23 cellular contexts compared by ENCODE assay signal in genomic region chr1:180080439-180080838, GRCh38.
DNase-seq lines count a peak whose midpoint lies in the region; ATAC-seq and TF ChIP-seq lines count a peak whose summit lies in the region.
"Had no signal": no experiment of that assay in that cellular context is flagged by ENCODE, and none has a peak within 500 bp of the region (broad histone marks: within the 10 kb centered on the region; RNA-seq: fewer than 3 reads in every experiment).

No MANE protein-coding gene starts in this region.

- H3K4me3 Mint-ChIP-seq in activated CD4-positive, alpha-beta T cell treated with anti-CD3 and anti-CD28 coated beads for 36 hours = no peak overlapping the region
- H3K4me3 Mint-ChIP-seq in activated CD4-positive, alpha-beta T cell treated with anti-CD3 and anti-CD28 coated beads, Interleukin-2, amount 10 ng/mL, durations not matched to agents 7 days and 5 days = no peak overlapping the region
- H3K4me3 Mint-ChIP-seq: nephron, type B pancreatic cell had no signal

- intact Hi-C loops in activated CD4-positive, alpha-beta T cell treated with anti-CD3 and anti-CD28 coated beads for 36 hours (cut with DNase I, micrococcal nuclease) = loop anchor here in 1 of 2 experiments (5.0 kb wide), 1 partner anchor 97 kb away; no protein-coding TSS in a partner anchor
- intact Hi-C loops in left colon (cut with DNase I, micrococcal nuclease) = no loop called here
- intact Hi-C loops in esophagus muscularis mucosa (cut with DNase I) = loop anchor here (10.0 kb wide), 1 partner anchor 186 kb away; no protein-coding TSS in a partner anchor

- no peaks in the 10 kb centered on the region for H3K4me1 ChIP-seq in esophagus muscularis mucosa
- H3K4me1 ChIP-seq: BLaER1, Caco-2, parathyroid adenoma had no signal

- 86% methylated on average over 1 of the region's 1 CpG for WGBS in esophagus muscularis mucosa

- ATAC-seq in activated CD4-positive, alpha-beta T cell treated with anti-CD3 and anti-CD28 coated beads for 36 hours = peak; percentile 84
- peak; percentile 73 for ATAC-seq in left colon
- ATAC-seq: sciatic nerve had no signal

- H3K36me3 ChIP-seq in esophagus muscularis mucosa = peaks cover 34 to 94% (median 73%) of the 10 kb centered on the region in 4 donors

- H3K27ac Mint-ChIP-seq in activated CD4-positive, alpha-beta T cell treated with anti-CD3 and anti-CD28 coated beads for 36 hours = no peak overlapping the region
- no peak overlapping the region for H3K27ac Mint-ChIP-seq in activated CD4-positive, alpha-beta T cell treated with anti-CD3 and anti-CD28 coated beads, Interleukin-2, amount 10 ng/mL, durations not matched to agents 7 days and 5 days
- H3K27ac Mint-ChIP-seq: nephron, type B pancreatic cell had no signal

- no peaks in the 10 kb centered on the region for H3K27me3 ChIP-seq in esophagus muscularis mucosa
- H3K27me3 ChIP-seq: BLaER1, hepatocyte had no signal

- no peaks in the 10 kb centered on the region for H3K27me3 Mint-ChIP-seq in activated CD4-positive, alpha-beta T cell treated with anti-CD3 and anti-CD28 coated beads for 36 hours
- H3K27me3 Mint-ChIP-seq in activated CD4-positive, alpha-beta T cell treated with anti-CD3 and anti-CD28 coated beads, Interleukin-2, amount 10 ng/mL, durations not matched to agents 7 days and 5 days = no peaks in the 10 kb centered on the region
- H3K27me3 Mint-ChIP-seq: type B pancreatic cell had no signal

- POLR2A ChIA-PET in activated CD4-positive, alpha-beta T cell treated with anti-CD3 and anti-CD28 coated beads for 36 hours (lab: Charles Lee) = interaction anchor here (0.7 kb wide), 2 partner anchors 306 to 334 kb away, joined by 4 to 6 read pairs; no protein-coding TSS in a partner anchor
- POLR2A ChIA-PET in activated CD4-positive, alpha-beta T cell treated with anti-CD3 and anti-CD28 coated beads, Interleukin-2, amount 10 ng/mL, durations not matched to agents 7 days and 5 days (lab: Charles Lee) = no interaction called here
- POLR2A ChIA-PET in RWPE1 (lab: Yijun Ruan, JAX; ENCODE audit: low non-redundant PET) = no interaction called here

- TF ChIP-seq CTCF in RWPE1 (conservative IDR thresholded peaks at IDR 0.05; ENCODE audit: low read depth) = no peak
- no peak for TF ChIP-seq CTCF in esophagus muscularis mucosa (IDR thresholded peaks at IDR 0.05)

- no peaks in the 10 kb centered on the region for H3K9me3 Mint-ChIP-seq in activated CD4-positive, alpha-beta T cell treated with anti-CD3 and anti-CD28 coated beads for 36 hours (ENCODE audit: low read depth)
- H3K9me3 Mint-ChIP-seq in activated CD4-positive, alpha-beta T cell treated with anti-CD3 and anti-CD28 coated beads, Interleukin-2, amount 10 ng/mL, durations not matched to agents 7 days and 5 days = no peaks in the 10 kb centered on the region
- H3K9me3 Mint-ChIP-seq: nephron, type B pancreatic cell had no signal

- H3K4me3 ChIP-seq in esophagus muscularis mucosa = no peak overlapping the region
- H3K4me3 ChIP-seq: BLaER1, hepatocyte had no signal

- TF ChIP-seq EP300 in esophagus muscularis mucosa (IDR thresholded peaks at IDR 0.05) = no peak

- no peak for TF ChIP-seq POLR2A in esophagus muscularis mucosa (IDR thresholded peaks at IDR 0.05; ENCODE audit: low read depth)

- CTCF ChIA-PET in activated CD4-positive, alpha-beta T cell treated with anti-CD3 and anti-CD28 coated beads for 36 hours (lab: Charles Lee) = interaction anchor here (0.6 to 1.3 kb wide), 5 partner anchors 9 to 401 kb away, joined by 3 read pairs; no protein-coding TSS in a partner anchor
- CTCF ChIA-PET in activated CD4-positive, alpha-beta T cell treated with anti-CD3 and anti-CD28 coated beads, Interleukin-2, amount 10 ng/mL, durations not matched to agents 7 days and 5 days (lab: Charles Lee) = interaction anchor here (0.6 kb wide), 1 partner anchor 20 kb away, joined by 3 read pairs; no protein-coding TSS in a partner anchor
- CTCF ChIA-PET in RWPE1 (lab: Yijun Ruan, JAX) = no interaction called here

- DNase-seq in activated CD4-positive, alpha-beta T cell treated with anti-CD3 and anti-CD28 coated beads for 36 hours = no peak
- DNase-seq in activated CD4-positive, alpha-beta T cell treated with anti-CD3 and anti-CD28 coated beads, Interleukin-2, amount 10 ng/mL, durations not matched to agents 7 days and 5 days = no peak
- DNase-seq in ELR (ENCODE audit: low read depth) (peak; percentile 34), RWPE1 (ENCODE audit: low spot score) (peak; percentile 30), left colon (no peak), esophagus muscularis mucosa (ENCODE audit: extremely low spot score) (no peak), NAMALWA (ENCODE audit: low spot score) (no peak), NCI-H748 treated with DMSO at 0.1 percent for 48 hours (lab: John Stamatoyannopoulos, UW) (no peak)
- DNase-seq: activated CD4-positive, CD25-positive, alpha-beta regulatory T cell treated with anti-CD3 and anti-CD28 coated beads, Interleukin-2, amount 50 U/mL, for 72 hours; activated gamma-delta T cell; Caco-2; caudate nucleus; foreskin fibroblast; NCI-H2107; NCI-H69; SHP77 treated with DMSO at 0.1 percent for 48 hours; stimulated activated CD4-positive, alpha-beta T cell treated with anti-CD3 and anti-CD28 coated beads, Interleukin-15, amount 100 ng/mL, for 24 hours had no signal

- H3K36me3 Mint-ChIP-seq in activated CD4-positive, alpha-beta T cell treated with anti-CD3 and anti-CD28 coated beads for 36 hours (ENCODE audit: low read depth) = peaks cover 8% of the 10 kb centered on the region
- H3K36me3 Mint-ChIP-seq in activated CD4-positive, alpha-beta T cell treated with anti-CD3 and anti-CD28 coated beads, Interleukin-2, amount 10 ng/mL, durations not matched to agents 7 days and 5 days (ENCODE audit: low read depth) = peaks cover 19% of the 10 kb centered on the region

- no peaks in the 10 kb centered on the region for H3K9me3 ChIP-seq in esophagus muscularis mucosa
- H3K9me3 ChIP-seq: BLaER1, Caco-2 had no signal

- H3K4me1 Mint-ChIP-seq in activated CD4-positive, alpha-beta T cell treated with anti-CD3 and anti-CD28 coated beads for 36 hours = peaks cover 3% of the 10 kb centered on the region
- no peaks in the 10 kb centered on the region for H3K4me1 Mint-ChIP-seq in activated CD4-positive, alpha-beta T cell treated with anti-CD3 and anti-CD28 coated beads, Interleukin-2, amount 10 ng/mL, durations not matched to agents 7 days and 5 days
- H3K4me1 Mint-ChIP-seq: nephron had no signal

- no peak overlapping the region for H3K27ac ChIP-seq in RWPE1
- no peak overlapping the region for H3K27ac ChIP-seq in esophagus muscularis mucosa (replicated peaks in 1 of 4)
- H3K27ac ChIP-seq: BLaER1, hepatocyte, parathyroid adenoma had no signal

Comparison
In these comparisons a context has a peak if more than half of its experiments do, and no peak if none do; other contexts are left out.
1. DNase-seq: peak in ELR (single experiment) and RWPE1 (single experiment); none in activated CD4-positive, alpha-beta T cell treated with anti-CD3 and anti-CD28 coated beads for 36 hours (single experiment), activated CD4-positive, alpha-beta T cell treated with anti-CD3 and anti-CD28 coated beads, Interleukin-2, amount 10 ng/mL, durations not matched to agents 7 days and 5 days (single experiment), left colon (0 of 2), esophagus muscularis mucosa (single experiment), NAMALWA (single experiment) and NCI-H748 treated with DMSO at 0.1 percent for 48 hours (single experiment).